ENCODE assay signal across 1 cellular context in the genomic region with DNA sequence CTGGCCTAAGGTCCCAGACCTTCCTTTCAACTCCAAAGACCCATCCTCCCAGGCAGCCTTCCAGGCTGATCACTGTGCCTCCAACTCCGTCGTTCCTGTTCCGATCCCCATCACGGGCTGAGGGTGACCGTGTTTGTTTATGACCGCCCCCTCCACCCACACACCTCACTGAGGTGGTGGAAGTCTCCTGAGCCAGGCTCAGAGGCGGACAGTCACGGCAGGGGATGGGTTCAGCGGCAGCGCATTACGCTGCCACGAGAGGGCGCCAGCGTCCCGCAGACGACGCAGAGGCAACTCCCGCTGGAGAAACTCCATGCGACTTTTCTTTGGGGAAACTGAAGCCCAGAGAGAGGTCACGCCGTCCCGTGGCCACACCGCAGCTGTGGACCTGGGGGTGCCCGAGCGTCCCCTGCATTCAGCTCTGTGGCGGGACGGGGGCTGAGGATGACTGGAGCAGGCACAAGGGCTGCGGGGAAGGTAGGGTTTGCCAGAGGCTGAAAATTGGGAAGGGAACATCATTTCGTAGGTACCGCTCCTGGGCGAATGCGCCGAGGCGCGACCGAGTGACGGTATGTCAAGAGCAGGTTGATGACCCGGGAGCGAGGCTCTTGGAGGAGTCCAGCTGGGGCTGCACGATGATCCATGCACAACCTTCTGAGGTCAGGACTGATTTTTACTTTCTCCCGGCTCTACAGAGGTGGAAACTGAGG.
TF ChIP-seq lines count a peak whose summit lies in the region.

No MANE protein-coding gene starts in this region.

TF ChIP-seq in IMR-90, 13 proteins besides CTCF, POLR2A, EP300 and RAD21:
- TF ChIP-seq USF2 (IDR thresholded peaks at IDR 0.05; ENCODE audit: low read depth, low read length) (no peak), MXI1 (IDR thresholded peaks at IDR 0.05; ENCODE audit: borderline replicate concordance, low read depth, low read length) (peak; percentile 95), MAZ (IDR thresholded peaks at IDR 0.05; ENCODE audit: borderline replicate concordance, low read depth, low read length) (0 out of 2 replicates have a peak, but pooled peaks have one; percentile 19), MAFK (IDR thresholded peaks at IDR 0.05; ENCODE audit: low read depth, low read length) (no peak), RCOR1 (IDR thresholded peaks at IDR 0.05; ENCODE audit: insufficient replicate concordance, low read length) (no peak), FOS (IDR thresholded peaks at IDR 0.05; ENCODE audit: low read depth, low read length) (no peak), RFX5 (IDR thresholded peaks at IDR 0.05; ENCODE audit: low read depth, low read length) (no peak), CEBPB (IDR thresholded peaks at IDR 0.05; ENCODE audit: low read depth, low read length) (no peak), BHLHE40 (IDR thresholded peaks at IDR 0.05; ENCODE audit: low read depth, low read length) (peak; percentile 69), NFE2L2 (IDR thresholded peaks at IDR 0.05; ENCODE audit: low read depth, low read length) (no peak), CHD1 (IDR thresholded peaks at IDR 0.05; ENCODE audit: low read depth, low read length) (no peak), SMC3 (IDR thresholded peaks at IDR 0.05; ENCODE audit: low read depth, low read length) (peak; percentile 99)
- TF ChIP-seq, protein P1, sequence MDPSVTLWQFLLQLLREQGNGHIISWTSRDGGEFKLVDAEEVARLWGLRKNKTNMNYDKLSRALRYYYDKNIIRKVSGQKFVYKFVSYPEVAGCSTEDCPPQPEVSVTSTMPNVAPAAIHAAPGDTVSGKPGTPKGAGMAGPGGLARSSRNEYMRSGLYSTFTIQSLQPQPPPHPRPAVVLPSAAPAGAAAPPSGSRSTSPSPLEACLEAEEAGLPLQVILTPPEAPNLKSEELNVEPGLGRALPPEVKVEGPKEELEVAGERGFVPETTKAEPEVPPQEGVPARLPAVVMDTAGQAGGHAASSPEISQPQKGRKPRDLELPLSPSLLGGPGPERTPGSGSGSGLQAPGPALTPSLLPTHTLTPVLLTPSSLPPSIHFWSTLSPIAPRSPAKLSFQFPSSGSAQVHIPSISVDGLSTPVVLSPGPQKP (IDR thresholded peaks at IDR 0.05; ENCODE audit: borderline replicate concordance, low read depth, low read length) = no peak
